Comparison of ENCODE assay signal across 28 cellular contexts in the genomic region with DNA sequence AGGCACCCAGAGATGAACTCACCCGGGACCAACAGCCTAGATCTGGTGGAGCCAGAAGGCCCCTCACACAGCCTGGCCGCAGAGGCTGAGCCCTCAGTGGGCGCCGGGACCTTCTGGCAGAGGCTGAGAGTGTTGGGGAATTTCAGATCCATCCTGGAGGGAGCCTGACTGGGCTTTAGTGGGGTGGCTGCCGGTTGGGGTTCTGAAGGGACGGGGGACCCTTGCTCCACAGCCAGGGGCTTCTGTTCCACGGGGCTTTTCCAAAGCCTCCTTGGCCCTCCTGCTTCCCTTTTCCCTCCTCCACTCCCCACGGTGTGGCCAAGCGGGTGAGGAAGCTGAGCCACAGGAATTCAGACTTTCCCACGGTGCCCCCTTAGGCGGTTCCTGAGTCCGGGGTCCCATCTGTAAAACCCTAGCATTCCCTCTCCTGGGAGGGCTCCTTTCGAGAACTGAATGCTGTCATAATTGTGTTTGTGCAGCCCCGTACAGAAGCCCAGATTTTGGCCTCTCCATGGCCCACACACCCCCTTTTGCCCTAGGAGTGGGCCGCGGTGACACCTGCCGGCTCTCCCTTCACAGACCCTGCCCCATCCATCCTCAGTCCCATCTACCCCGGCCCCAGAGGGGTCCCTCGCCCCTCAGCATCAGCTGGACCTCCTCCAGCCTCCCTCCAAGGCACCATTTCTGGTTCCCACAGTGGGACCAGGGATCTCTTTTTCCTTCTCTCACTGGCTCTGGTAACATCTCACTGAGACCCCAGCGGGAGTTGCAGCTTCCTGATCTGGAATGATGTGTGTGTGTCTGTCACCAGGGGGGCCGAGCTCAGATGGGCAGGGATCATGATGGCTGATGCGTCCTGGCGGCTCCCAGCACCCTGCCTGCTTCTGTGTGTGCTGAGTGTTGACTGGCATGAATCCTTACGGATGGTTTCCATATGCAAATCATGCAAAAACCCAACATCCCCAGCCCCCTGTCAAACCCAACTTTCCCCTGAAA.
DNase-seq lines count a peak whose midpoint lies in the region; ATAC-seq, FAIRE-seq and TF ChIP-seq lines count a peak whose summit lies in the region.
"Had no signal": no experiment of that assay in that cellular context is flagged by ENCODE, and none has a peak within 500 bp of the region (broad histone marks: within the 10 kb centered on the region; RNA-seq: fewer than 3 reads in every experiment).

No MANE protein-coding gene starts in this region.

- ATAC-seq in HG03571 (IDR thresholded peaks at IDR 0.05; ENCODE audit: unreplicated experiment) (no peak), upper lobe of left lung (ENCODE audit: low FRiP score in 2 of 2) (no peak)
- ATAC-seq: A549, PC-3 had no signal

- no peak overlapping the region for H3K56ac ChIP-seq in H1 (replicated peaks; ENCODE audit: insufficient read length, low read depth, low read length)

- no peaks in the 10 kb centered on the region for H3K4me1 ChIP-seq in HEK293 (ENCODE audit: control insufficient read depth, insufficient read depth, low read length)
- peaks cover 0 to 9% (median 2%) of the 10 kb centered on the region in 4 experiments; a peak in 3 of 7 replicates for H3K4me1 ChIP-seq in H1 (replicated peaks in 1 of 4; ENCODE audit: control insufficient read depth in 3 of 4, insufficient read depth in 4 of 4, low read length in 3 of 4)
- no peaks in the 10 kb centered on the region for H3K4me1 ChIP-seq in osteoblast (ENCODE audit: insufficient read depth, low read length)
- no peaks in the 10 kb centered on the region for H3K4me1 ChIP-seq in upper lobe of left lung
- H3K4me1 ChIP-seq: A549 had no signal

- H3K9me3 ChIP-seq in HEK293 (ENCODE audit: control insufficient read depth, insufficient read depth, low read depth, low read length) (no peaks in the 10 kb centered on the region), H1 (ENCODE audit: insufficient read depth in 2 of 2, low read depth in 1 of 2, low read length in 1 of 2) (peaks cover 5 to 6% of the 10 kb centered on the region in 2 experiments), osteoblast (ENCODE audit: low read depth, low read length) (peaks cover 6% of the 10 kb centered on the region), upper lobe of left lung (no peaks in the 10 kb centered on the region)
- H3K9me3 ChIP-seq: A549, SK-N-SH had no signal

- no peak overlapping the region for H3K4me3 ChIP-seq in HEK293 (ENCODE audit: low read depth, low read length)
- H3K4me3 ChIP-seq in H1 (ENCODE audit: extremely low read depth in 1 of 4, insufficient read depth in 2 of 4, low read depth in 3 of 4, low read length in 4 of 4) = no peak overlapping the region
- no peak overlapping the region for H3K4me3 ChIP-seq in osteoblast (ENCODE audit: insufficient read depth, low read length)
- no peak overlapping the region for H3K4me3 ChIP-seq in upper lobe of left lung
- H3K4me3 ChIP-seq: A549 had no signal

- no peak for TF ChIP-seq RAD21 in H1 (IDR thresholded peaks at IDR 0.05 in 1 of 2, conservative IDR thresholded peaks at IDR 0.05 in 1 of 2; ENCODE audit: low read depth in 2 of 2, low read length in 2 of 2)

- no peak overlapping the region for H2BK12ac ChIP-seq in H1 (ENCODE audit: low read depth, low read length)

- H3K79me2 ChIP-seq in H1 (ENCODE audit: control insufficient read depth in 1 of 2, insufficient read depth in 2 of 2, low read length in 2 of 2) (no peaks in the 10 kb centered on the region), osteoblast (ENCODE audit: insufficient read depth, low read length) (no peaks in the 10 kb centered on the region)

- no peak overlapping the region for H2BK15ac ChIP-seq in H1 (ENCODE audit: low read length)

- DNase-seq in NCI-H526 treated with DMSO at 0.1 percent for 48 hours (lab: John Stamatoyannopoulos, UW) (peak; percentile 34), H1 (ENCODE audit: low read depth in 1 of 2, low spot score in 2 of 2) (no peak), osteoblast (ENCODE audit: insufficient read length, low spot score, missing footprints) (peak; percentile 43), upper lobe of left lung (no peak), inferior parietal cortex (ENCODE audit: extremely low spot score) (no peak)
- DNase-seq: AML-193; C1 segment of cervical spinal cord; CD4-positive, alpha-beta memory T cell; COR-L47; DMS53; GOT3; HCEC 1CT; Karpas-422; NCI-H1092 treated with DMSO at 0.1 percent for 48 hours; NCI-H1436; NCI-H187 treated with DMSO at 0.1 percent for 48 hours; NCI-H2171 treated with DMSO at 0.1 percent for 48 hours; NCI-H345; NCI-H524; NCI-H82; NK-92 treated with Interleukin-12 subunit alpha and Interleukin-12 subunit beta, amount 100 ng/mL, for 24 hours; PC-3; SK-N-SH had no signal

- H2BK120ac ChIP-seq in H1 (replicated peaks; ENCODE audit: low read depth, low read length) = no peak overlapping the region

- TF ChIP-seq POLR2A in H1 (IDR thresholded peaks at IDR 0.05; ENCODE audit: control extremely low read depth in 1 of 2, low read depth in 2 of 2, low read length in 2 of 2) (no peak), upper lobe of left lung (IDR thresholded peaks at IDR 0.05) (no peak)

- no peaks in the 10 kb centered on the region for H3K79me1 ChIP-seq in H1 (ENCODE audit: low read depth, low read length)

- TF ChIP-seq EP300 in H1 (IDR thresholded peaks at IDR 0.05; ENCODE audit: borderline replicate concordance in 1 of 2, low read depth in 2 of 2, low read length in 2 of 2) (no peak), upper lobe of left lung (IDR thresholded peaks at IDR 0.05) (no peak)

- H3K4me2 ChIP-seq in H1 (ENCODE audit: insufficient read depth in 1 of 2, low read depth in 2 of 2, low read length in 2 of 2) = no peak overlapping the region
- H3K4me2 ChIP-seq in osteoblast (ENCODE audit: insufficient read depth, low read length) = no peak overlapping the region
- H3K4me2 ChIP-seq: A549, SK-N-SH had no signal

- POLR2A ChIA-PET in HEK293 (lab: Yijun Ruan, JAX) (no interaction called here), H1 (lab: Charles Lee; ENCODE audit: partially characterized antibody) (no interaction called here)

- TF ChIP-seq CTCF in HEK293 (tag by site-specific recombination; IDR thresholded peaks at IDR 0.05) = no peak
- TF ChIP-seq CTCF in H1 (IDR thresholded peaks at IDR 0.05; ENCODE audit: control extremely low read depth in 1 of 3, insufficient read depth in 1 of 3, low read depth in 1 of 3, low read length in 3 of 3) = no peak
- no peak for TF ChIP-seq CTCF in osteoblast (IDR thresholded peaks at IDR 0.05; ENCODE audit: extremely low read depth, low read depth, low read length)
- no peak for TF ChIP-seq CTCF in upper lobe of left lung (IDR thresholded peaks at IDR 0.05)

- H3K14ac ChIP-seq in H1 (ENCODE audit: insufficient read length) = no peak overlapping the region

- no peak overlapping the region for H4K5ac ChIP-seq in H1 (ENCODE audit: insufficient read length, low read depth, low read length)

- no peak overlapping the region for H2BK20ac ChIP-seq in H1 (ENCODE audit: low read length)

- H2AFZ ChIP-seq in H1 (ENCODE audit: low read length) (no peak overlapping the region), osteoblast (ENCODE audit: low read length) (no peak overlapping the region)

- H4K20me1 ChIP-seq in H1 (replicated peaks in 1 of 2; ENCODE audit: control insufficient read depth in 1 of 2, insufficient read depth in 2 of 2, low read length in 2 of 2) (peaks cover 0 to 1% of the 10 kb centered on the region in 2 experiments), osteoblast (ENCODE audit: insufficient read depth, low read length) (no peaks in the 10 kb centered on the region)

- WGBS in H1 (ENCODE audit: extremely low coverage in 1 of 2, insufficient coverage in 1 of 2, insufficient read length in 1 of 2, insufficient replicate concordance in 2 of 2, low coverage in 1 of 2, low lambda C conversion rate in 2 of 2, missing lambda C conversion rate in 1 of 2), 2 experiments = 89% methylated on average over 22 of the region's 24 CpGs; no CpG with 5 or more reads in 1 of the 2 experiments
- WGBS in upper lobe of left lung, 2 donors = 72% methylated on average over 22 to 24 of the region's 24 CpGs

- no peak overlapping the region for H2AK5ac ChIP-seq in H1 (ENCODE audit: low read depth, low read length)

- peaks cover 11% of the 10 kb centered on the region for H3K23me2 ChIP-seq in H1 (ENCODE audit: low read depth, low read length)

- H4K91ac ChIP-seq in H1 (replicated peaks; ENCODE audit: insufficient read length, low read length) = no peak overlapping the region

- H2BK5ac ChIP-seq in H1 (ENCODE audit: low read depth, low read length) = no peak overlapping the region

- CTCF ChIA-PET in HEK293 (lab: Yijun Ruan, JAX) (no interaction called here), H1 (lab: Charles Lee; ENCODE audit: partially characterized antibody) (interaction anchor here (0.8 kb wide), 1 partner anchor 23 kb away, joined by 3 read pairs; no protein-coding TSS in a partner anchor)

- H3K27me3 ChIP-seq in H1 (replicated peaks in 1 of 4; ENCODE audit: control insufficient read depth in 3 of 4, extremely low read depth in 1 of 4, insufficient read depth in 3 of 4, low read length in 3 of 4) (peaks cover 0 to 2% (median 0%) of the 10 kb centered on the region in 4 experiments; a peak in 1 of 7 replicates), osteoblast (ENCODE audit: insufficient read depth, low read length) (no peaks in the 10 kb centered on the region), upper lobe of left lung (no peaks in the 10 kb centered on the region)

- H3K23ac ChIP-seq in H1 (ENCODE audit: insufficient read length) = no peak overlapping the region

- no peak overlapping the region for H3K4ac ChIP-seq in H1 (replicated peaks; ENCODE audit: insufficient read length, low read depth, low read length)

- H3K36me3 ChIP-seq in HEK293 (ENCODE audit: control insufficient read depth in 2 of 2, insufficient read depth in 1 of 2, low read length in 2 of 2) = no peaks in the 10 kb centered on the region
- peaks cover 0 to 3% (median 0%) of the 10 kb centered on the region in 4 experiments; a peak in 1 of 8 replicates for H3K36me3 ChIP-seq in H1 (ENCODE audit: control insufficient read depth in 2 of 4, insufficient read depth in 4 of 4, low read length in 3 of 4)
- H3K36me3 ChIP-seq in osteoblast (ENCODE audit: insufficient read depth, low read length) = no peaks in the 10 kb centered on the region
- no peaks in the 10 kb centered on the region for H3K36me3 ChIP-seq in upper lobe of left lung

- FAIRE-seq in H1 (lab: Jason Lieb, UNC) = no peak
- FAIRE-seq: A549, G401.6 had no signal

- no peak overlapping the region for H3K27ac ChIP-seq in HEK293 (ENCODE audit: extremely low read depth, low read depth, low read length)
- no peak overlapping the region for H3K27ac ChIP-seq in H1 (ENCODE audit: low read depth, low read length)
- H3K27ac ChIP-seq in osteoblast (ENCODE audit: low read depth, low read length) = no peak overlapping the region
- no peak overlapping the region for H3K27ac ChIP-seq in upper lobe of left lung
- H3K27ac ChIP-seq: A549, HL-60 had no signal

- H4K8ac ChIP-seq in H1 (ENCODE audit: extremely low read depth, insufficient read depth, low read length) = peak overlapping the region; percentile 86; the same call in 1 of the 2 replicates

- H3K9ac ChIP-seq in H1 (replicated peaks in 1 of 4; ENCODE audit: extremely low read depth in 1 of 4, low read depth in 3 of 4, low read length in 3 of 4) = no peak overlapping the region
- H3K9ac ChIP-seq: SK-N-SH had no signal

- H3K18ac ChIP-seq in H1 (ENCODE audit: extremely low read depth, low read length) = no peak overlapping the region

Comparison
In these comparisons a context has a peak if more than half of its experiments do, and no peak if none do; other contexts are left out.
1. DNase-seq: peak in NCI-H526 treated with DMSO at 0.1 percent for 48 hours (single experiment) and osteoblast (single experiment); none in H1 (0 of 2), upper lobe of left lung (0 of 2) and inferior parietal cortex (single experiment).